ENCODE assay signal across 2 cellular contexts in genomic region chr7:99284165-99284564, GRCh38. TPM values are rescaled to one million over a fixed set of nuclear protein-coding genes. Genes with fewer than 3 reads are reported as not detected.
"Had no signal": no experiment of that assay in that cellular context is flagged by ENCODE, and none has a peak within 500 bp of the region (broad histone marks: within the 10 kb centered on the region; RNA-seq: fewer than 3 reads in every experiment).

No MANE protein-coding gene starts in this region.

RNA-seq across cellular contexts. Expression of gene MYH16, which starts 11.5 kb away (rescaled TPM):
- total RNA-seq: HT-29 had no signal
- polyA plus RNA-seq: IgD-negative memory B cell had no signal
